ENCODE assay signal across 14 cellular contexts in genomic region chr5:171848006-171848405, GRCh38.
DNase-seq lines count a peak whose midpoint lies in the region; ATAC-seq and TF ChIP-seq lines count a peak whose summit lies in the region.
"Had no signal": no experiment of that assay in that cellular context is flagged by ENCODE, and none has a peak within 500 bp of the region (broad histone marks: within the 10 kb centered on the region; RNA-seq: fewer than 3 reads in every experiment).

No MANE protein-coding gene starts in this region.

- no peak overlapping the region for H3K27ac ChIP-seq in SK-N-SH (ENCODE audit: low read depth in 2 of 2, low read length in 1 of 2)
- H3K27ac ChIP-seq: C4-2B had no signal

- no peak for TF ChIP-seq CTCF in SK-N-SH (IDR thresholded peaks at IDR 0.05)
- no peak for TF ChIP-seq CTCF in Loucy (conservative IDR thresholded peaks at IDR 0.05; ENCODE audit: low read length)

- H2AFZ ChIP-seq in SK-N-SH (ENCODE audit: low read depth) = no peak overlapping the region
- H2AFZ ChIP-seq in Loucy (ENCODE audit: low read length) = no peak overlapping the region

- peak; percentile 62 for DNase-seq in SK-N-SH
- DNase-seq in left lobe of liver (ENCODE audit: low spot score) = peak; percentile 60
- DNase-seq in mesenteric fat pad (ENCODE audit: low spot score) = no peak
- DNase-seq in NCI-H1694 (lab: John Stamatoyannopoulos, UW) = no peak
- DNase-seq: Caco-2; CD4-positive, alpha-beta T cell; H9; IMR-90 had no signal

- TF ChIP-seq RAD21 in SK-N-SH (IDR thresholded peaks at IDR 0.05; ENCODE audit: low read length) = no peak

- CTCF ChIA-PET in SK-N-SH (lab: Yijun Ruan, JAX) = interaction anchor here (0.7 to 3.6 kb wide), 2 partner anchors 60 to 430 kb away, joined by 3 to 14 read pairs; no protein-coding TSS in a partner anchor

- POLR2A ChIA-PET in SK-N-SH (lab: Yijun Ruan, JAX) = no interaction called here

- H3K27me3 ChIP-seq in SK-N-SH (ENCODE audit: insufficient read depth) = no peaks in the 10 kb centered on the region
- H3K27me3 ChIP-seq in Loucy (ENCODE audit: insufficient read depth, low read length, poor library complexity, severe bottlenecking) = no peaks in the 10 kb centered on the region

- WGBS in SK-N-SH (ENCODE audit: low lambda C conversion rate) = 74% methylated on average over 15 of the region's 15 CpGs

- H3K9me2 ChIP-seq in SK-N-SH (no peaks in the 10 kb centered on the region), Loucy (replicated peaks; ENCODE audit: low read depth, low read length) (no peaks in the 10 kb centered on the region)

- ATAC-seq in SK-N-SH treated with all-trans-retinoic acid at 6 μM for 48 hours = no peak
- ATAC-seq in left lobe of liver = peak; percentile 63
- no peak for ATAC-seq in GM19452 (IDR thresholded peaks at IDR 0.05; ENCODE audit: unreplicated experiment)
- ATAC-seq: GM12878, K562 had no signal

- no peaks in the 10 kb centered on the region for H3K9me3 ChIP-seq in SK-N-SH
- H3K9me3 ChIP-seq in Loucy (ENCODE audit: insufficient read depth, low read depth, low read length) = no peaks in the 10 kb centered on the region
- H3K9me3 ChIP-seq: Caco-2 had no signal

- TF ChIP-seq EP300 in SK-N-SH (IDR thresholded peaks at IDR 0.05; ENCODE audit: borderline replicate concordance in 1 of 2, low read depth in 1 of 2, low read length in 1 of 2) = no peak

- H3K4me3 ChIP-seq in SK-N-SH (ENCODE audit: low read depth in 2 of 2, low read length in 1 of 2) = no peak overlapping the region
- H3K4me3 ChIP-seq in Loucy (ENCODE audit: low read length, poor library complexity, severe bottlenecking) = no peak overlapping the region
- H3K4me3 ChIP-seq: GM12878, K562 had no signal

- H3K4me1 ChIP-seq in SK-N-SH (ENCODE audit: control insufficient read depth in 1 of 2, insufficient read depth in 2 of 2, low read depth in 1 of 2, low read length in 1 of 2) (peaks cover 0 to 8% of the 10 kb centered on the region in 2 experiments; a peak in 1 of 4 replicates), Loucy (ENCODE audit: insufficient read depth, low read length, poor library complexity, severe bottlenecking) (peaks cover 13% of the 10 kb centered on the region)
- H3K4me1 ChIP-seq: Caco-2 had no signal

- H3K4me2 ChIP-seq in SK-N-SH (no peak overlapping the region), Loucy (ENCODE audit: low read depth, low read length, poor library complexity, severe bottlenecking) (peak overlapping the region; percentile 54)

- H3K36me3 ChIP-seq in SK-N-SH (replicated peaks in 1 of 2; ENCODE audit: control insufficient read depth in 1 of 2, insufficient read depth in 2 of 2, low read length in 1 of 2) (no peaks in the 10 kb centered on the region), Loucy (ENCODE audit: insufficient read depth, low read length) (no peaks in the 10 kb centered on the region)

- H4K20me1 ChIP-seq in SK-N-SH (ENCODE audit: insufficient read depth) (no peaks in the 10 kb centered on the region), Loucy (ENCODE audit: insufficient read depth, low read length, poor library complexity, severe bottlenecking) (no peaks in the 10 kb centered on the region)

- H3F3A ChIP-seq in SK-N-SH (replicated peaks; ENCODE audit: insufficient read depth) (no peaks in the 10 kb centered on the region), Loucy (ENCODE audit: low read depth) (no peaks in the 10 kb centered on the region)

- H3K9ac ChIP-seq in SK-N-SH (no peak overlapping the region), Loucy (ENCODE audit: low read depth, low read length, poor library complexity, severe bottlenecking) (peak overlapping the region; percentile 50)

- H3K79me2 ChIP-seq in SK-N-SH (ENCODE audit: insufficient read depth) (no peaks in the 10 kb centered on the region), Loucy (ENCODE audit: insufficient read depth, low read length) (no peaks in the 10 kb centered on the region)

TF ChIP-seq in SK-N-SH, 30 proteins besides CTCF, POLR2A, EP300 and RAD21:
- no peak for TF ChIP-seq MAX (IDR thresholded peaks at IDR 0.05; ENCODE audit: low read depth)
- TF ChIP-seq SMC3 (IDR thresholded peaks at IDR 0.05; ENCODE audit: low read depth, low read length) = no peak
- no peak for TF ChIP-seq GATA2 (CRISPR knock-in tag; IDR thresholded peaks at IDR 0.05)
- TF ChIP-seq ELF1 (IDR thresholded peaks at IDR 0.05) = no peak
- no peak for TF ChIP-seq USF1 (IDR thresholded peaks at IDR 0.05; ENCODE audit: borderline replicate concordance, low read depth)
- TF ChIP-seq RXRA (IDR thresholded peaks at IDR 0.05; ENCODE audit: borderline replicate concordance, low read depth) = no peak
- TF ChIP-seq NRF1 (IDR thresholded peaks at IDR 0.05; ENCODE audit: low read depth, low read length) = no peak
- TF ChIP-seq EZH2phosphoT487 (IDR thresholded peaks at IDR 0.05; ENCODE audit: borderline replicate concordance, low read depth) = no peak
- no peak for TF ChIP-seq GABPA (IDR thresholded peaks at IDR 0.05; ENCODE audit: low read depth)
- TF ChIP-seq MEF2A (IDR thresholded peaks at IDR 0.05; ENCODE audit: borderline replicate concordance, low read depth) = no peak

TF ChIP-seq in SK-N-SH treated with all-trans-retinoic acid at 6 μM for 48 hours, 23 proteins besides CTCF, POLR2A, EP300 and RAD21 (continues in another document):
- TF ChIP-seq GLIS3 (CRISPR knock-in tag; IDR thresholded peaks at IDR 0.05) (no peak), ZNF8 (CRISPR knock-in tag; IDR thresholded peaks at IDR 0.05) (no peak), ARNTL (CRISPR knock-in tag; IDR thresholded peaks at IDR 0.05; ENCODE audit: borderline replicate concordance, low read depth) (no peak), TCF4 (CRISPR knock-in tag; IDR thresholded peaks at IDR 0.05; ENCODE audit: borderline replicate concordance) (no peak), OSR1 (CRISPR knock-in tag; IDR thresholded peaks at IDR 0.05) (no peak), POU6F1 (CRISPR knock-in tag; IDR thresholded peaks at IDR 0.05; ENCODE audit: borderline replicate concordance, low read depth) (no peak), ISL1 (CRISPR knock-in tag; IDR thresholded peaks at IDR 0.05) (no peak), RARB (CRISPR knock-in tag; IDR thresholded peaks at IDR 0.05) (no peak), SNAI2 (CRISPR knock-in tag; IDR thresholded peaks at IDR 0.05) (no peak), ESRRG (CRISPR knock-in tag; IDR thresholded peaks at IDR 0.05) (no peak), BACH2 (CRISPR knock-in tag; IDR thresholded peaks at IDR 0.05; ENCODE audit: borderline replicate concordance) (no peak), TOX (CRISPR knock-in tag; IDR thresholded peaks at IDR 0.05; ENCODE audit: borderline replicate concordance) (no peak), ZNF70 (CRISPR knock-in tag; IDR thresholded peaks at IDR 0.05) (no peak), PPARA (CRISPR knock-in tag; IDR thresholded peaks at IDR 0.05; ENCODE audit: borderline replicate concordance) (no peak)
- TF ChIP-seq, protein P1, sequence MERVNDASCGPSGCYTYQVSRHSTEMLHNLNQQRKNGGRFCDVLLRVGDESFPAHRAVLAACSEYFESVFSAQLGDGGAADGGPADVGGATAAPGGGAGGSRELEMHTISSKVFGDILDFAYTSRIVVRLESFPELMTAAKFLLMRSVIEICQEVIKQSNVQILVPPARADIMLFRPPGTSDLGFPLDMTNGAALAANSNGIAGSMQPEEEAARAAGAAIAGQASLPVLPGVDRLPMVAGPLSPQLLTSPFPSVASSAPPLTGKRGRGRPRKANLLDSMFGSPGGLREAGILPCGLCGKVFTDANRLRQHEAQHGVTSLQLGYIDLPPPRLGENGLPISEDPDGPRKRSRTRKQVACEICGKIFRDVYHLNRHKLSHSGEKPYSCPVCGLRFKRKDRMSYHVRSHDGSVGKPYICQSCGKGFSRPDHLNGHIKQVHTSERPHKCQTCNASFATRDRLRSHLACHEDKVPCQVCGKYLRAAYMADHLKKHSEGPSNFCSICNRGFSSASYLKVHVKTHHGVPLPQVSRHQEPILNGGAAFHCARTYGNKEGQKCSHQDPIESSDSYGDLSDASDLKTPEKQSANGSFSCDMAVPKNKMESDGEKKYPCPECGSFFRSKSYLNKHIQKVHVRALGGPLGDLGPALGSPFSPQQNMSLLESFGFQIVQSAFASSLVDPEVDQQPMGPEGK (CRISPR knock-in tag; IDR thresholded peaks at IDR 0.05; ENCODE audit: borderline replicate concordance) = no peak
- TF ChIP-seq, protein P2, sequence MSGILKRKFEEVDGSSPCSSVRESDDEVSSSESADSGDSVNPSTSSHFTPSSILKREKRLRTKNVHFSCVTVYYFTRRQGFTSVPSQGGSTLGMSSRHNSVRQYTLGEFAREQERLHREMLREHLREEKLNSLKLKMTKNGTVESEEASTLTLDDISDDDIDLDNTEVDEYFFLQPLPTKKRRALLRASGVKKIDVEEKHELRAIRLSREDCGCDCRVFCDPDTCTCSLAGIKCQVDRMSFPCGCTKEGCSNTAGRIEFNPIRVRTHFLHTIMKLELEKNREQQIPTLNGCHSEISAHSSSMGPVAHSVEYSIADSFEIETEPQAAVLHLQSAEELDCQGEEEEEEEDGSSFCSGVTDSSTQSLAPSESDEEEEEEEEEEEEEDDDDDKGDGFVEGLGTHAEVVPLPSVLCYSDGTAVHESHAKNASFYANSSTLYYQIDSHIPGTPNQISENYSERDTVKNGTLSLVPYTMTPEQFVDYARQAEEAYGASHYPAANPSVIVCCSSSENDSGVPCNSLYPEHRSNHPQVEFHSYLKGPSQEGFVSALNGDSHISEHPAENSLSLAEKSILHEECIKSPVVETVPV (CRISPR knock-in tag; IDR thresholded peaks at IDR 0.05) = no peak

Comparison
In these comparisons a context has a peak if more than half of its experiments do, and no peak if none do; other contexts are left out.
1. DNase-seq: peak in SK-N-SH (single experiment) and left lobe of liver (single experiment); none in mesenteric fat pad (single experiment) and NCI-H1694 (single experiment).